ENCODE assay signal across 13 cellular contexts in genomic region chr14:104685216-104685997, GRCh38. TPM values are rescaled to one million over a fixed set of nuclear protein-coding genes. Genes with fewer than 3 reads are reported as not detected.
DNase-seq lines count a peak whose midpoint lies in the region; ATAC-seq, FAIRE-seq and TF ChIP-seq lines count a peak whose summit lies in the region.
"Had no signal": no experiment of that assay in that cellular context is flagged by ENCODE, and none has a peak within 500 bp of the region (broad histone marks: within the 10 kb centered on the region; RNA-seq: fewer than 3 reads in every experiment).

No MANE protein-coding gene starts in this region.

- no peak overlapping the region for H3K4me3 Mint-ChIP-seq in stimulated activated naive CD8-positive, alpha-beta T cell treated with anti-CD3 and anti-CD28 coated beads, Interleukin-15, Interleukin-2, amounts not matched to agents 100 ng/mL and 50 ng/mL, for 24 hours
- H3K4me3 Mint-ChIP-seq in HFFc6 = no peak overlapping the region

- intact Hi-C loops in transverse colon (cut with DNase I; ENCODE audit: low total_unique reads) = no loop called here

- H3K18ac ChIP-seq in H1 (ENCODE audit: extremely low read depth, low read length) = no peak overlapping the region

- TF ChIP-seq RAD21 in H1 (IDR thresholded peaks at IDR 0.05 in 1 of 2, conservative IDR thresholded peaks at IDR 0.05 in 1 of 2; ENCODE audit: low read depth in 2 of 2, low read length in 2 of 2) = peak; percentile 33 to 57; a peak in 3 of 4 replicates

- no peak for DNase-seq in stimulated activated naive CD8-positive, alpha-beta T cell treated with anti-CD3 and anti-CD28 coated beads, Interleukin-15, Interleukin-2, amounts not matched to agents 100 U/mL and 50 U/mL, for 24 hours
- DNase-seq in RPMI8226 = peak; percentile 53
- DNase-seq in H1 (ENCODE audit: low read depth in 1 of 2, low spot score in 2 of 2) = peak in 1 of 2 experiments; percentile 38
- DNase-seq in Ammon's horn (ENCODE audit: low spot score) = no peak
- no peak for DNase-seq in HFFc6
- DNase-seq in H7 = no peak
- no peak for DNase-seq in transverse colon
- DNase-seq: uterus had no signal

- no peak overlapping the region for H3K4ac ChIP-seq in H1 (replicated peaks; ENCODE audit: insufficient read length, low read depth, low read length)

- H3K23me2 ChIP-seq in H1 (ENCODE audit: low read depth, low read length) = peaks cover 19% of the 10 kb centered on the region; the same call in 1 of the 2 replicates

- peaks cover 0 to 6% of the 10 kb centered on the region in 2 experiments; a peak in 2 of 4 replicates for H3K79me2 ChIP-seq in H1 (ENCODE audit: control insufficient read depth in 1 of 2, insufficient read depth in 2 of 2, low read length in 2 of 2)

- POLR2A ChIA-PET in H1 (lab: Charles Lee; ENCODE audit: partially characterized antibody) = interaction anchor here (1.2 to 9.8 kb wide), 3 partner anchors 9 to 19 kb away, joined by 3 to 94 read pairs (median 71); no protein-coding TSS in a partner anchor

- H3K4me3 ChIP-seq in H1 (ENCODE audit: extremely low read depth in 1 of 4, insufficient read depth in 2 of 4, low read depth in 3 of 4, low read length in 4 of 4) (no peak overlapping the region), H7 (ENCODE audit: insufficient read depth, low read depth, low read length) (no peak overlapping the region), transverse colon (no peak overlapping the region)
- H3K4me3 ChIP-seq: uterus had no signal

- 87% methylated on average over 3 of the region's 4 CpGs; no CpG with 5 or more reads in 1 of the 2 experiments for WGBS in H1 (ENCODE audit: extremely low coverage in 1 of 2, insufficient coverage in 1 of 2, insufficient read length in 1 of 2, insufficient replicate concordance in 2 of 2, low coverage in 1 of 2, low lambda C conversion rate in 2 of 2, missing lambda C conversion rate in 1 of 2), 2 experiments
- 79 to 93% methylated on average over 3 to 4 of the region's 4 CpGs for WGBS in transverse colon (ENCODE audit: low coverage in 1 of 2), 2 donors

- no peaks in the 10 kb centered on the region for H3K9me3 Mint-ChIP-seq in stimulated activated naive CD8-positive, alpha-beta T cell treated with anti-CD3 and anti-CD28 coated beads, Interleukin-15, Interleukin-2, amounts not matched to agents 100 ng/mL and 50 ng/mL, for 24 hours
- H3K9me3 Mint-ChIP-seq in HFFc6 = no peaks in the 10 kb centered on the region

- no peaks in the 10 kb centered on the region for H3K36me3 Mint-ChIP-seq in stimulated activated naive CD8-positive, alpha-beta T cell treated with anti-CD3 and anti-CD28 coated beads, Interleukin-15, Interleukin-2, amounts not matched to agents 100 ng/mL and 50 ng/mL, for 24 hours (ENCODE audit: low read depth)
- peaks cover 5% of the 10 kb centered on the region; the same call in 1 of the 2 replicates for H3K36me3 Mint-ChIP-seq in HFFc6 (ENCODE audit: low read depth)

- H2AFZ ChIP-seq in H1 (ENCODE audit: low read length) = no peak overlapping the region

- TF ChIP-seq CTCF in H1 (IDR thresholded peaks at IDR 0.05; ENCODE audit: control extremely low read depth in 1 of 3, insufficient read depth in 1 of 3, low read depth in 1 of 3, low read length in 3 of 3) = peak in 2 of 3 experiments; percentile 32 to 37; a peak in 2 of 4 replicates
- no peak for TF ChIP-seq CTCF in HFFc6 (IDR thresholded peaks at IDR 0.05)
- no peak for TF ChIP-seq CTCF in transverse colon (IDR thresholded peaks at IDR 0.05)

- H2BK15ac ChIP-seq in H1 (ENCODE audit: low read length) = 0 out of 2 replicates have a peak overlapping the region, but pooled peaks have one; percentile 37

- H2BK120ac ChIP-seq in H1 (replicated peaks; ENCODE audit: low read depth, low read length) = no peak overlapping the region

- peaks cover 49% of the 10 kb centered on the region for H3K4me1 Mint-ChIP-seq in stimulated activated naive CD8-positive, alpha-beta T cell treated with anti-CD3 and anti-CD28 coated beads, Interleukin-15, Interleukin-2, amounts not matched to agents 100 ng/mL and 50 ng/mL, for 24 hours (ENCODE audit: low read depth)
- peaks cover 47% of the 10 kb centered on the region for H3K4me1 Mint-ChIP-seq in HFFc6 (ENCODE audit: low read depth)

- H4K8ac ChIP-seq in H1 (ENCODE audit: extremely low read depth, insufficient read depth, low read length) = no peak overlapping the region

- no peak for FAIRE-seq in H1 (lab: Jason Lieb, UNC)
- FAIRE-seq: colon, GM19239 had no signal

- H3K4me1 ChIP-seq in H1 (replicated peaks in 1 of 4; ENCODE audit: control insufficient read depth in 3 of 4, insufficient read depth in 4 of 4, low read length in 3 of 4) (peaks cover 11 to 53% (median 46%) of the 10 kb centered on the region in 4 experiments), transverse colon (peaks cover 35 to 56% (median 53%) of the 10 kb centered on the region in 4 donors)

- H3K14ac ChIP-seq in H1 (ENCODE audit: insufficient read length) = no peak overlapping the region

- H3K27ac ChIP-seq in H1 (ENCODE audit: low read depth, low read length) (no peak overlapping the region), transverse colon (no peak overlapping the region)
- H3K27ac ChIP-seq: C4-2B, uterus had no signal

- H3K4me2 ChIP-seq in H1 (ENCODE audit: insufficient read depth in 1 of 2, low read depth in 2 of 2, low read length in 2 of 2) = no peak overlapping the region

- H3K9ac ChIP-seq in H1 (replicated peaks in 1 of 4; ENCODE audit: extremely low read depth in 1 of 4, low read depth in 3 of 4, low read length in 3 of 4) = no peak overlapping the region

- H3K23ac ChIP-seq in H1 (ENCODE audit: insufficient read length) = no peak overlapping the region

- no peak overlapping the region for H2AK5ac ChIP-seq in H1 (ENCODE audit: low read depth, low read length)

- H4K20me1 ChIP-seq in H1 (replicated peaks in 1 of 2; ENCODE audit: control insufficient read depth in 1 of 2, insufficient read depth in 2 of 2, low read length in 2 of 2) = peaks cover 0 to 5% of the 10 kb centered on the region in 2 experiments

- no peak overlapping the region for H4K91ac ChIP-seq in H1 (replicated peaks; ENCODE audit: insufficient read length, low read length)

- H3K27me3 ChIP-seq in H1 (replicated peaks in 1 of 4; ENCODE audit: control insufficient read depth in 3 of 4, extremely low read depth in 1 of 4, insufficient read depth in 3 of 4, low read length in 3 of 4) (no peaks in the 10 kb centered on the region; a peak in 2 of 7 replicates), H7 (ENCODE audit: control insufficient read depth, insufficient read depth, low read length) (peaks cover 3% of the 10 kb centered on the region; the same call in 1 of the 2 replicates), transverse colon (no peaks in the 10 kb centered on the region)
- H3K27me3 ChIP-seq: uterus had no signal

- H3K9me3 ChIP-seq in H1 (ENCODE audit: insufficient read depth in 2 of 2, low read depth in 1 of 2, low read length in 1 of 2) (no peaks in the 10 kb centered on the region), transverse colon (no peaks in the 10 kb centered on the region)
- H3K9me3 ChIP-seq: uterus had no signal

- no peak overlapping the region for H3K56ac ChIP-seq in H1 (replicated peaks; ENCODE audit: insufficient read length, low read depth, low read length)

- no peak for ATAC-seq in stimulated activated naive CD8-positive, alpha-beta T cell treated with anti-CD3 and anti-CD28 coated beads, Interleukin-15, Interleukin-2, amounts not matched to agents 100 U/mL and 50 U/mL, for 24 hours
- ATAC-seq: HCT116 had no signal

- CTCF ChIA-PET in H1 (lab: Charles Lee; ENCODE audit: partially characterized antibody) = interaction anchor here (1.1 to 1.8 kb wide), 4 partner anchors 19 to 41 kb away, joined by 3 to 8 read pairs (median 4); no protein-coding TSS in a partner anchor

- peaks cover 3% of the 10 kb centered on the region for H3K79me1 ChIP-seq in H1 (ENCODE audit: low read depth, low read length)

- peak overlapping the region; percentile 36 for H3K27ac Mint-ChIP-seq in stimulated activated naive CD8-positive, alpha-beta T cell treated with anti-CD3 and anti-CD28 coated beads, Interleukin-15, Interleukin-2, amounts not matched to agents 100 ng/mL and 50 ng/mL, for 24 hours
- H3K27ac Mint-ChIP-seq in HFFc6 = no peak overlapping the region

- no peaks in the 10 kb centered on the region for H3K27me3 Mint-ChIP-seq in stimulated activated naive CD8-positive, alpha-beta T cell treated with anti-CD3 and anti-CD28 coated beads, Interleukin-15, Interleukin-2, amounts not matched to agents 100 ng/mL and 50 ng/mL, for 24 hours
- no peaks in the 10 kb centered on the region; the same call in none of the 2 replicates for H3K27me3 Mint-ChIP-seq in HFFc6 (ENCODE audit: insufficient read depth)

- H2BK12ac ChIP-seq in H1 (ENCODE audit: low read depth, low read length) = 0 out of 2 replicates have a peak overlapping the region, but pooled peaks have one; percentile 17

- no peak overlapping the region; the same call in 1 of the 2 replicates for H2BK20ac ChIP-seq in H1 (ENCODE audit: low read length)

- no peak for TF ChIP-seq POLR2A in H1 (IDR thresholded peaks at IDR 0.05; ENCODE audit: control extremely low read depth in 1 of 2, low read depth in 2 of 2, low read length in 2 of 2)
- no peak for TF ChIP-seq POLR2A in transverse colon (IDR thresholded peaks at IDR 0.05)

- in situ Hi-C loops in transverse colon (cut with MboI; ENCODE audit: low pct_ligation_motif_present in 1 of 4, low pct_unique_long_range_greater_than_20kb in 1 of 4, low sequenced_read_pairs in 3 of 4) = no loop called here

- no peak overlapping the region for H4K5ac ChIP-seq in H1 (ENCODE audit: insufficient read length, low read depth, low read length)

- TF ChIP-seq EP300 in H1 (IDR thresholded peaks at IDR 0.05; ENCODE audit: borderline replicate concordance in 1 of 2, low read depth in 2 of 2, low read length in 2 of 2) = no peak
- no peak for TF ChIP-seq EP300 in transverse colon (IDR thresholded peaks at IDR 0.05; ENCODE audit: low read depth)

- no peak overlapping the region for H2BK5ac ChIP-seq in H1 (ENCODE audit: low read depth, low read length)

- H3K36me3 ChIP-seq in H1 (ENCODE audit: control insufficient read depth in 2 of 4, insufficient read depth in 4 of 4, low read length in 3 of 4) = no peaks in the 10 kb centered on the region
- no peaks in the 10 kb centered on the region for H3K36me3 ChIP-seq in H7 (replicated peaks; ENCODE audit: control insufficient read depth, insufficient read depth, low read length)
- H3K36me3 ChIP-seq in transverse colon = no peaks in the 10 kb centered on the region
- H3K36me3 ChIP-seq: uterus had no signal

RNA-seq across cellular contexts. Expression of gene INF2, which starts 4.0 kb away (rescaled TPM):
- total RNA-seq in H1 (2021; fragmentation: NEBNext Ultra II Directional; extraction: Animal tissue kit (Norgen Biotek cat#: 25700)) = 54.0 and 59.5 TPM in 2 replicates
- 29.1 and 42.3 TPM in 2 replicates for polyA plus RNA-seq in H1 (2011; rRNA removed)
- 28.5 TPM for polyA plus RNA-seq in H1 (2011; cell fraction: cytosol; rRNA removed)
- polyA plus RNA-seq in H1 (2011; cell fraction: nucleus; rRNA removed) = 143 TPM
- 27.3 to 49.9 TPM (median 47.0 TPM) in 4 replicates for polyA plus RNA-seq in H1 (2012, experiment 1 of 2)
- polyA plus RNA-seq in H1 (2012, experiment 2 of 2) = 33.6 TPM
- polyA plus RNA-seq in H1 (2013, experiment 1 of 2) = 36.0 TPM
- polyA plus RNA-seq in H1 (2013, experiment 2 of 2) = 32.6 TPM
- polyA minus RNA-seq in H1 (2011; rRNA and poly(A)+ RNA removed) = 12.8 and 15.1 TPM in 2 replicates
- polyA minus RNA-seq in H1 (2011; cell fraction: cytosol; rRNA and poly(A)+ RNA removed) = 22.1 TPM
- polyA minus RNA-seq in H1 (2011; cell fraction: nucleus; rRNA and poly(A)+ RNA removed) = 27.8 TPM
- 100 to 1,000 TPM; 111 to 121 (median 116) TPM for total RNA-seq in HFFc6 (2021; fragmentation: NEBNext Ultra II Directional; extraction: Animal tissue kit (Norgen Biotek cat#: 25700))
- total RNA-seq in H7 (2014; rRNA removed; shearing (Covaris generic)) = 62.8 and 78.6 TPM in 2 replicates
- total RNA-seq in transverse colon = 100 to 1,000 TPM; 187 to 510 (median 205) TPM

RNA-seq across cellular contexts. Expression of gene ADSS1, which starts 38.6 kb away (rescaled TPM):
- 7.9 and 8.9 TPM in 2 replicates for total RNA-seq in H1 (2021; fragmentation: NEBNext Ultra II Directional; extraction: Animal tissue kit (Norgen Biotek cat#: 25700))
- 7.1 and 9.4 TPM in 2 replicates for polyA plus RNA-seq in H1 (2011; rRNA removed)
- 12.8 TPM for polyA plus RNA-seq in H1 (2011; cell fraction: cytosol; rRNA removed)
- 43.4 TPM for polyA plus RNA-seq in H1 (2011; cell fraction: nucleus; rRNA removed)
- polyA plus RNA-seq in H1 (2012, experiment 1 of 2) = 8.2 to 15.0 TPM (median 11.8 TPM) in 4 replicates
- polyA plus RNA-seq in H1 (2012, experiment 2 of 2) = 9.8 TPM
- 6.2 TPM for polyA plus RNA-seq in H1 (2013, experiment 1 of 2)
- polyA plus RNA-seq in H1 (2013, experiment 2 of 2) = 5.8 TPM
- 3.2 and 7.1 TPM in 2 replicates for polyA minus RNA-seq in H1 (2011; rRNA and poly(A)+ RNA removed)
- 2.6 TPM for polyA minus RNA-seq in H1 (2011; cell fraction: cytosol; rRNA and poly(A)+ RNA removed)
- polyA minus RNA-seq in H1 (2011; cell fraction: nucleus; rRNA and poly(A)+ RNA removed) = 11.0 TPM
- 1 to 10 TPM; 2.7 to 3.7 (median 3.3) TPM for total RNA-seq in HFFc6 (2021; fragmentation: NEBNext Ultra II Directional; extraction: Animal tissue kit (Norgen Biotek cat#: 25700))
- 10.3 and 11.2 TPM in 2 replicates for total RNA-seq in H7 (2014; rRNA removed; shearing (Covaris generic))
- 10 to 100 TPM in 1 of 4 donors, 1 to 10 TPM in 2, not detected in 1; 4.4 to 11.3 (median 7.1) TPM for total RNA-seq in transverse colon

Comparison
In these comparisons a context has a peak if more than half of its experiments do, and no peak if none do; other contexts are left out.
1. CTCF ChIP-seq: peak in H1 (2 of 3); none in HFFc6 (single experiment) and transverse colon (0 of 5).